In genomic region chr19:46715620-46716012, GRCh38 we compare ENCODE assay signal across 8 cellular contexts. TPM values are rescaled to one million over a fixed set of nuclear protein-coding genes. Genes with fewer than 3 reads are reported as not detected.
A peak's percentile ranks its signal among the peaks of the same experiment; 100 is the strongest.
DNase-seq lines count a peak whose midpoint lies in the region; ATAC-seq and TF ChIP-seq lines count a peak whose summit lies in the region.

No MANE protein-coding gene starts in this region.

- H3K4me3 ChIP-seq in gastroesophageal sphincter (peak overlapping the region; percentile 78 to 87), gastrocnemius medialis (peak overlapping the region; percentile 66 to 93 (median 87))

- intact Hi-C loops in gastrocnemius medialis (cut with DNase I; ENCODE audit: low total_unique reads) = no loop called here

- DNase-seq in gastrocnemius medialis (no peak), RKO (ENCODE audit: low spot score) (no peak), SIG-M5 (lab: John Stamatoyannopoulos, UW) (no peak), ureter (ENCODE audit: low spot score) (no peak)

- H3K27ac ChIP-seq in VCaP (peak overlapping the region; percentile 95), gastroesophageal sphincter (peak overlapping the region in 3 of 4 donors; percentile 90 to 92 (median 91)), gastrocnemius medialis (peak overlapping the region; percentile 74 to 88 (median 80))

- peaks cover 0 to 55% (median 22%) of the 10 kb centered on the region in 3 donors for H3K4me1 ChIP-seq in gastroesophageal sphincter
- peaks cover 18 to 31% of the 10 kb centered on the region in 2 donors for H3K4me1 ChIP-seq in gastrocnemius medialis

- H3K9me3 ChIP-seq in gastroesophageal sphincter = no peaks in the 10 kb centered on the region
- no peaks in the 10 kb centered on the region for H3K9me3 ChIP-seq in gastrocnemius medialis

- H3K27me3 ChIP-seq in gastroesophageal sphincter = no peaks in the 10 kb centered on the region
- no peaks in the 10 kb centered on the region for H3K27me3 ChIP-seq in gastrocnemius medialis

- H3K36me3 ChIP-seq in gastroesophageal sphincter (peaks cover 0 to 28% of the 10 kb centered on the region in 2 donors), gastrocnemius medialis (peaks cover 0 to 14% of the 10 kb centered on the region in 2 donors)

- in situ Hi-C loops in GM18951 (cut with MboI; ENCODE audit: low sequenced_read_pairs, unreplicated experiment) (no loop called here), gastrocnemius medialis (cut with MboI; ENCODE audit: low sequenced_read_pairs in 4 of 4) (no loop called here)

- 20 to 60% methylated on average over 1 to 3 of the region's 8 CpGs for WGBS in gastroesophageal sphincter (ENCODE audit: low coverage in 1 of 2), 2 donors

- ATAC-seq in gastroesophageal sphincter (no peak), gastrocnemius medialis (no peak), HG03159 (IDR thresholded peaks at IDR 0.05; ENCODE audit: unreplicated experiment) (no peak)

- TF ChIP-seq CTCF in VCaP (conservative IDR thresholded peaks at IDR 0.05) = no peak
- no peak for TF ChIP-seq CTCF in gastroesophageal sphincter (IDR thresholded peaks at IDR 0.05)
- no peak for TF ChIP-seq CTCF in gastrocnemius medialis (IDR thresholded peaks at IDR 0.05 in 4 of 5, conservative IDR thresholded peaks at IDR 0.05 in 1 of 5)

- TF ChIP-seq POLR2A in GM18951 (IDR thresholded peaks at IDR 0.05; ENCODE audit: extremely low read depth, insufficient read depth, insufficient read length) (peak; percentile 39), gastroesophageal sphincter (IDR thresholded peaks at IDR 0.05) (no peak), gastrocnemius medialis (IDR thresholded peaks at IDR 0.05) (no peak)

- no peak for TF ChIP-seq EP300 in gastroesophageal sphincter (IDR thresholded peaks at IDR 0.05)

RNA-seq across cellular contexts. Expression of gene PRKD2, which starts 1.3 kb away (rescaled TPM):
- total RNA-seq in gastroesophageal sphincter (10 to 100 TPM; 15.2 to 33.6 (median 19.7) TPM), gastrocnemius medialis (1 to 10 TPM; 4.2 to 7.2 (median 6.1) TPM), ureter (57.1 TPM)

RNA-seq across cellular contexts. Expression of gene FKRP, which starts 30.2 kb away (rescaled TPM):
- total RNA-seq in gastroesophageal sphincter = 10 to 100 TPM; 18.7 to 22.5 (median 20.3) TPM
- 10 to 100 TPM; 16.5 to 23.0 (median 18.9) TPM for total RNA-seq in gastrocnemius medialis
- 20.6 TPM for total RNA-seq in ureter

RNA-seq across cellular contexts. Expression of gene STRN4, which starts 30.6 kb away (rescaled TPM):
- 100 to 1,000 TPM in 1 of 4 donors, 10 to 100 TPM in 3; 64.6 to 109 (median 90.4) TPM for total RNA-seq in gastroesophageal sphincter
- total RNA-seq in gastrocnemius medialis = 10 to 100 TPM; 45.5 to 75.7 (median 57.9) TPM
- total RNA-seq in ureter = 67.6 TPM

RNA-seq across cellular contexts. Expression of gene DACT3, which starts 54.6 kb away (rescaled TPM):
- total RNA-seq in gastroesophageal sphincter (100 to 1,000 TPM in 1 of 4 donors, 10 to 100 TPM in 3; 42.9 to 105 (median 53.1) TPM), gastrocnemius medialis (1 to 10 TPM in 1 of 4 donors, under 1 TPM in 3; 0.26 to 1.0 (median 0.39) TPM), ureter (25.6 TPM)
